ENCODE assay signal across 9 cellular contexts in the genomic region with DNA sequence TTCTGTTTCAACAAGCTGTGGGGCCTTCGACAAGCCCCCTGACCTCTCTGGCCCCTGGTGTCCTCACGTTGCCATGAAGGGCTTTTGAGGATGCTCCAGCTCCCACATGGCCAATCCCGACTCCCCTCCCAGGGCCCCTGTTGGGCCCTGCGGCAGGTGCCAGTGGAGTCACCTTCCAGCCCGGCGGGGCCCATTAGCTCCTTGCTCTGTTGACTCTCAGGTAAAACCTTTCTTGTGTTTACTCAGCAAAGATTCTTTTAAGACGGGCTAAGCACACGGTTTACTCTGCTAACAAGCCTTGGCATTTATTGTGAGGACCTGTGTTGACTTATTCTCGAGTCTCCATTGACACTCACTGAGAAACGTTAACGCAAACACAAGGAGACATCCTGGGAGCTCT. TPM values are rescaled to one million over a fixed set of nuclear protein-coding genes. Genes with fewer than 3 reads are reported as not detected.
DNase-seq lines count a peak whose midpoint lies in the region; TF ChIP-seq lines count a peak whose summit lies in the region.
"Had no signal": no experiment of that assay in that cellular context is flagged by ENCODE, and none has a peak within 500 bp of the region (broad histone marks: within the 10 kb centered on the region; RNA-seq: fewer than 3 reads in every experiment).

No MANE protein-coding gene starts in this region.

- H3K4me1 Mint-ChIP-seq in CD8-positive, alpha-beta memory T cell = peaks cover 28 to 54% (median 32%) of the 10 kb centered on the region in 3 donors

- TF ChIP-seq CTCF in C4-2B (conservative IDR thresholded peaks at IDR 0.05) (no peak), tibial artery (IDR thresholded peaks at IDR 0.05) (no peak)

- no peaks in the 10 kb centered on the region for H3K36me3 Mint-ChIP-seq in CD8-positive, alpha-beta memory T cell
- H3K36me3 Mint-ChIP-seq: activated naive CD8-positive, alpha-beta T cell treated with anti-CD3 and anti-CD28 coated beads, Interleukin-2, amount 10 ng/mL, durations not matched to agents 7 days and 5 days had no signal

- peaks cover 35% of the 10 kb centered on the region for H3K4me1 ChIP-seq in CD8-positive, alpha-beta memory T cell (ENCODE audit: insufficient read depth, low read length)
- peaks cover 23% of the 10 kb centered on the region for H3K4me1 ChIP-seq in SJCRH30
- H3K4me1 ChIP-seq in tibial artery = peaks cover 0 to 7% (median 4%) of the 10 kb centered on the region in 4 donors

- DNase-seq in CD8-positive, alpha-beta memory T cell = no peak
- DNase-seq in SJCRH30 = no peak
- DNase-seq in left kidney (ENCODE audit: low read depth, low spot score) = peak; percentile 42
- no peak for DNase-seq in stimulated activated CD4-positive, alpha-beta T cell treated with anti-CD3 and anti-CD28 coated beads, Interleukin-2, amount 100 ng/mL, for 24 hours
- no peak for DNase-seq in tibial artery
- DNase-seq in SHP77 treated with DMSO at 0.1 percent for 48 hours (lab: John Stamatoyannopoulos, UW) = no peak

- intact Hi-C loops in tibial artery (cut with DNase I; ENCODE audit: low total_unique reads) = loop anchor here (5.0 kb wide), 1 partner anchor 410 kb away; no protein-coding TSS in a partner anchor

- peak overlapping the region; percentile 82 for H3K27ac ChIP-seq in C4-2B
- H3K27ac ChIP-seq in CD8-positive, alpha-beta memory T cell (ENCODE audit: low read depth, low read length) = peak overlapping the region; percentile 91
- H3K27ac ChIP-seq in SJCRH30 = peak overlapping the region; percentile 75
- H3K27ac ChIP-seq in tibial artery = no peak overlapping the region

- H3K27me3 ChIP-seq in CD8-positive, alpha-beta memory T cell (ENCODE audit: insufficient read depth, low read length, poor library complexity, severe bottlenecking) = no peaks in the 10 kb centered on the region
- H3K27me3 ChIP-seq in SJCRH30 = no peaks in the 10 kb centered on the region
- no peaks in the 10 kb centered on the region for H3K27me3 ChIP-seq in tibial artery

- H3K9me3 Mint-ChIP-seq in CD8-positive, alpha-beta memory T cell = no peaks in the 10 kb centered on the region
- H3K9me3 Mint-ChIP-seq: activated naive CD8-positive, alpha-beta T cell treated with anti-CD3 and anti-CD28 coated beads, Interleukin-2, amount 10 ng/mL, durations not matched to agents 7 days and 5 days had no signal

- POLR2A ChIA-PET in CD8-positive, alpha-beta memory T cell (lab: Charles Lee) = interaction anchor here (0.8 to 3.7 kb wide), 6 partner anchors 11 to 631 kb away, joined by 3 to 57 read pairs (median 4); partner anchors contain the start of gene RPLP1

- H3K36me3 ChIP-seq in CD8-positive, alpha-beta memory T cell (ENCODE audit: insufficient read depth, low read length) = no peaks in the 10 kb centered on the region
- no peaks in the 10 kb centered on the region for H3K36me3 ChIP-seq in SJCRH30
- no peaks in the 10 kb centered on the region for H3K36me3 ChIP-seq in tibial artery

- peaks cover 0 to 1% of the 10 kb centered on the region in 2 donors for H3K27me3 Mint-ChIP-seq in CD8-positive, alpha-beta memory T cell

- CTCF ChIA-PET in CD8-positive, alpha-beta memory T cell (lab: Charles Lee) = interaction anchor here (1.0 to 9.7 kb wide), 8 partner anchors 8 to 1020 kb away, joined by 3 to 121 read pairs (median 5); partner anchors contain the start of gene RPLP1

- peak overlapping the region; percentile 2 for H3K4me3 ChIP-seq in CD8-positive, alpha-beta memory T cell (ENCODE audit: low read length)
- H3K4me3 ChIP-seq in SJCRH30 = no peak overlapping the region
- H3K4me3 ChIP-seq in tibial artery = no peak overlapping the region
- H3K4me3 ChIP-seq: skin epidermis had no signal

- no peaks in the 10 kb centered on the region for H3K9me3 ChIP-seq in CD8-positive, alpha-beta memory T cell (ENCODE audit: low read length)
- H3K9me3 ChIP-seq in SJCRH30 (replicated peaks) (no peaks in the 10 kb centered on the region), tibial artery (no peaks in the 10 kb centered on the region)

- peak overlapping the region in 5 of 7 donors; percentile 54 to 79 (median 73) for H3K4me3 Mint-ChIP-seq in CD8-positive, alpha-beta memory T cell

- peak overlapping the region; percentile 94 to 100 (median 98) for H3K27ac Mint-ChIP-seq in CD8-positive, alpha-beta memory T cell

RNA-seq across cellular contexts. Expression of gene RPLP1, which starts 15.0 kb away (rescaled TPM):
- total RNA-seq in CD8-positive, alpha-beta memory T cell = 1,000 to 10,000 TPM; 2,216 to 2,332 TPM
- polyA plus RNA-seq in CD8-positive, alpha-beta memory T cell = 2,084 TPM
- 761 and 909 TPM in 2 replicates for total RNA-seq in SJCRH30 (2014; rRNA removed; shearing (Covaris generic))

RNA-seq across cellular contexts. Expression of gene KIF23, which starts 53.5 kb away (rescaled TPM):
- 10 to 100 TPM; 36.0 to 44.4 TPM for total RNA-seq in CD8-positive, alpha-beta memory T cell
- polyA plus RNA-seq in CD8-positive, alpha-beta memory T cell = 0.18 TPM
- 127 and 137 TPM in 2 replicates for total RNA-seq in SJCRH30 (2014; rRNA removed; shearing (Covaris generic))

Comparison
In these comparisons a context has a peak if more than half of its experiments do, and no peak if none do; other contexts are left out.
1. H3K27ac ChIP-seq: peak in C4-2B (single experiment), CD8-positive, alpha-beta memory T cell (single experiment) and SJCRH30 (single experiment); none in tibial artery (0 of 2).